In the genomic region with DNA sequence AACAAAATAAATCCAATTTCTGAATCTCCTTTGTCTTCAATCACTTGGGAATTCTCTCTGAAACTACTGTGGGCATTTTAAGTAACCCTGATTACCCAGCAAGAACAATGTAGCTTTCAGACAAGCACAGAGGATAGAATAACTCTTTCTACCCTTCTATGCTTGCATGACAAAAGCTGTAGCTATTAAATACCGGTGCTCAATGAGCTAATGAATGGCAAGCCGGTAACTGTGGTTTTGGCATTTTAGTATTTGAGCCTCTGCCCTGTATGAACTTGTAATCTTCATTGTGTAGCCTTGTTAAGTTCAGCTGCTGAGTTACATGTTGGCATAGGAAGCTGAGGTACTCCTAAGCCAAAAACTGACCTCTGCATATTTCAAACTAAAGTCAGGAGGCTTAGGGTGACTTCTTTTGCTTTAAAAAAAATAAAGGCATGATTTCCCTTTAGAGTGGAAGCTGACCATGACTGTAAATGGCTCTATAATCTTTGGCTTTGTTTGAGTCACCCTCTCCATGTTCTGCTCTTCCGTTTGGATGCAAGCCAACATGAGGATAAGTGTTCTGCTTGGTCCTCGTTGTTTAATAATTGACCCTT, we compare ENCODE assay signal across 8 cellular contexts.
DNase-seq lines count a peak whose midpoint lies in the region; ATAC-seq and TF ChIP-seq lines count a peak whose summit lies in the region.

No MANE protein-coding gene starts in this region.

- ATAC-seq in naive thymus-derived CD4-positive, alpha-beta T cell = no peak
- ATAC-seq in GM21529 (IDR thresholded peaks at IDR 0.05; ENCODE audit: unreplicated experiment) (no peak), HG02981 (IDR thresholded peaks at IDR 0.05; ENCODE audit: unreplicated experiment) (no peak)

- peak overlapping the region; percentile 60 to 90 (median 81) for H3K27ac Mint-ChIP-seq in naive thymus-derived CD4-positive, alpha-beta T cell

- peaks cover 22 to 70% of the 10 kb centered on the region in 2 donors for H3K4me1 ChIP-seq in naive thymus-derived CD4-positive, alpha-beta T cell (ENCODE audit: control insufficient read depth in 2 of 2, insufficient read depth in 2 of 2, low read length in 2 of 2)

- H3K4me3 ChIP-seq in choroid plexus epithelial cell (ENCODE audit: low read depth, low read length) = no peak overlapping the region
- H3K4me3 ChIP-seq in naive thymus-derived CD4-positive, alpha-beta T cell (ENCODE audit: low read length) = no peak overlapping the region

- peaks cover 18 to 48% (median 43%) of the 10 kb centered on the region in 5 donors for H3K36me3 Mint-ChIP-seq in naive thymus-derived CD4-positive, alpha-beta T cell

- POLR2A ChIA-PET in naive thymus-derived CD4-positive, alpha-beta T cell (lab: Charles Lee) = interaction anchor here (0.7 to 0.8 kb wide), 3 partner anchors 28 to 176 kb away, joined by 3 read pairs; no protein-coding TSS in a partner anchor

- CTCF ChIA-PET in naive thymus-derived CD4-positive, alpha-beta T cell (lab: Charles Lee) = interaction anchor here (0.6 to 1.1 kb wide), 2 partner anchors 12 to 205 kb away, joined by 4 read pairs; no protein-coding TSS in a partner anchor

- no peak for TF ChIP-seq CTCF in choroid plexus epithelial cell (conservative IDR thresholded peaks at IDR 0.05; ENCODE audit: low read depth, low read length)

- H3K27ac ChIP-seq in naive thymus-derived CD4-positive, alpha-beta T cell (ENCODE audit: low read depth, low read length) = peak overlapping the region; percentile 34

- intact Hi-C loops in naive thymus-derived CD4-positive, alpha-beta T cell (cut with micrococcal nuclease) = no loop called here

- in situ Hi-C loops in Caki2 (cut with HindIII; ENCODE audit: low pct_unique_long_range_greater_than_20kb, low sequenced_read_pairs) = no loop called here

- H3K9me3 Mint-ChIP-seq in naive thymus-derived CD4-positive, alpha-beta T cell = peaks cover 0 to 4% (median 0%) of the 10 kb centered on the region in 11 donors

- no peaks in the 10 kb centered on the region for H3K27me3 ChIP-seq in naive thymus-derived CD4-positive, alpha-beta T cell (ENCODE audit: control insufficient read depth in 2 of 2, insufficient read depth in 2 of 2, low read length in 2 of 2)

- H3K4me3 Mint-ChIP-seq in naive thymus-derived CD4-positive, alpha-beta T cell = peak overlapping the region in 2 of 10 donors; percentile 16 to 73

- peaks cover 46 to 91% (median 78%) of the 10 kb centered on the region in 7 donors for H3K4me1 Mint-ChIP-seq in naive thymus-derived CD4-positive, alpha-beta T cell

- H3K27me3 Mint-ChIP-seq in naive thymus-derived CD4-positive, alpha-beta T cell = no peaks in the 10 kb centered on the region

- DNase-seq in Caki2 (ENCODE audit: low read depth) (peak; percentile 88), NCI-H2107 (lab: John Stamatoyannopoulos, UW) (peak; percentile 87), choroid plexus epithelial cell (ENCODE audit: low read depth) (peak; percentile 81), HUDEP-2 (lab: John Stamatoyannopoulos, UW; ENCODE audit: unreplicated experiment in 76 of 76) (no peak), DMS114 treated with DMSO at 0.1 percent for 48 hours (lab: John Stamatoyannopoulos, UW; ENCODE audit: unreplicated experiment) (no peak)
- DNase-seq in naive thymus-derived CD4-positive, alpha-beta T cell = no peak

- peaks cover 18 to 52% (median 22%) of the 10 kb centered on the region in 3 experiments for H3K36me3 ChIP-seq in naive thymus-derived CD4-positive, alpha-beta T cell (ENCODE audit: control insufficient read depth in 2 of 3, insufficient read depth in 3 of 3, low read length in 3 of 3)

- no peaks in the 10 kb centered on the region for H3K9me3 ChIP-seq in naive thymus-derived CD4-positive, alpha-beta T cell (ENCODE audit: control insufficient read depth in 2 of 3, low read length in 3 of 3)

Comparison
In these comparisons a context has a peak if more than half of its experiments do, and no peak if none do; other contexts are left out.
1. DNase-seq: peak in Caki2 (single experiment), NCI-H2107 (single experiment) and choroid plexus epithelial cell (single experiment); none in naive thymus-derived CD4-positive, alpha-beta T cell (0 of 9), HUDEP-2 (0 of 76) and DMS114 treated with DMSO at 0.1 percent for 48 hours (single experiment).